ENCODE assay signal across 20 cellular contexts in the genomic region with DNA sequence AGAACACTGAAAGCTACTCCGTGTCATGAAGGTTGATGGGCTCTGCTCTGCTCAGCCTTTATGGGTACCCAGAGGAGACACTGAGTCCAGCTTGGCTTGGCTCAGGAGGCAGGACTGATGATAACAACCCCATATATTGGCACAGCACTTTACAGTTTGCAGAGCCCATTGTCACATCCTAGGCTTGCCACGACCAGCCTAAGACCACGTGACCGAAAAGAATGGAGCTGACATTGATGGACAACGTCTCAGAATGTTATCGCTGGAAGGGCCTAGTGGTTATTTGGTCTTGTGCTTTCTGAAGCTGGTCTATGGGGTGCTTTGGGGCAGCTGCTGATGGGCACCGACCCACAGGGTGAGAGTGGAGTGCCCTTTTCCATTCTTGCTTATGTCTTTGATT.
DNase-seq lines count a peak whose midpoint lies in the region; ATAC-seq, FAIRE-seq and TF ChIP-seq lines count a peak whose summit lies in the region.
"Had no signal": no experiment of that assay in that cellular context is flagged by ENCODE, and none has a peak within 500 bp of the region (broad histone marks: within the 10 kb centered on the region; RNA-seq: fewer than 3 reads in every experiment).

No MANE protein-coding gene starts in this region.

- DNase-seq in activated CD8-positive, alpha-beta memory T cell treated with anti-CD3 and anti-CD28 coated beads, Interleukin-2, amount 10 ng/mL, durations not matched to agents 7 days and 5 days = no peak
- DNase-seq in activated CD8-positive, alpha-beta memory T cell treated with anti-CD3 and anti-CD28 coated beads, Interleukin-2, amount 50 U/mL, for 4 hours = no peak
- DNase-seq in GM12892 (ENCODE audit: insufficient read length) (no peak), left lobe of liver (ENCODE audit: low spot score) (no peak)
- no peak for DNase-seq in stimulated activated effector memory CD8-positive, alpha-beta T cell treated with anti-CD3 and anti-CD28 coated beads, Interleukin-12 subunit alpha, Interleukin-12 subunit beta, amount 100 ng/mL, for 72 hours (ENCODE audit: low spot score in 2 of 2)
- DNase-seq: C1 segment of cervical spinal cord, GF-D8, Karpas-422, MG63, NCI-H1092, NCI-H146, NCI-H2081, NCI-H510A treated with DMSO at 0.1 percent for 48 hours, NCI-H82, PC-9 had no signal

- no peak for TF ChIP-seq POLR2A in GM12892 (IDR thresholded peaks at IDR 0.05; ENCODE audit: low read depth, low read length)

- ATAC-seq in activated CD8-positive, alpha-beta memory T cell treated with anti-CD3 and anti-CD28 coated beads, Interleukin-2, amount 10 ng/mL, durations not matched to agents 7 days and 5 days = no peak
- no peak for ATAC-seq in stimulated activated effector memory CD8-positive, alpha-beta T cell treated with anti-CD3 and anti-CD28 coated beads, Interleukin-12 subunit alpha, Interleukin-12 subunit beta, amount 100 ng/mL, for 72 hours
- ATAC-seq in left lobe of liver = no peak
- ATAC-seq in GM19463 (IDR thresholded peaks at IDR 0.05; ENCODE audit: unreplicated experiment) = no peak
- ATAC-seq in GM21360 (IDR thresholded peaks at IDR 0.05; ENCODE audit: unreplicated experiment) = no peak
- ATAC-seq: A549 had no signal

- H3K4me3 Mint-ChIP-seq in activated CD8-positive, alpha-beta memory T cell treated with anti-CD3 and anti-CD28 coated beads, Interleukin-2, amount 10 ng/mL, durations not matched to agents 7 days and 5 days = no peak overlapping the region
- H3K4me3 Mint-ChIP-seq in activated naive CD8-positive, alpha-beta T cell = peak overlapping the region; percentile 11
- peak overlapping the region; percentile 53 for H3K4me3 Mint-ChIP-seq in stimulated activated effector memory CD8-positive, alpha-beta T cell treated with anti-CD3 and anti-CD28 coated beads, Interleukin-12 subunit alpha, Interleukin-12 subunit beta, amount 100 ng/mL, for 72 hours

- peaks cover 85% of the 10 kb centered on the region for H3K4me1 Mint-ChIP-seq in activated CD8-positive, alpha-beta memory T cell treated with anti-CD3 and anti-CD28 coated beads, Interleukin-2, amount 10 ng/mL, durations not matched to agents 7 days and 5 days
- peaks cover 81% of the 10 kb centered on the region for H3K4me1 Mint-ChIP-seq in activated naive CD8-positive, alpha-beta T cell (ENCODE audit: low read depth)
- H3K4me1 Mint-ChIP-seq in stimulated activated effector memory CD8-positive, alpha-beta T cell treated with anti-CD3 and anti-CD28 coated beads, Interleukin-12 subunit alpha, Interleukin-12 subunit beta, amount 100 ng/mL, for 72 hours = peaks cover 85% of the 10 kb centered on the region

- H3K27ac Mint-ChIP-seq in activated CD8-positive, alpha-beta memory T cell treated with anti-CD3 and anti-CD28 coated beads, Interleukin-2, amount 10 ng/mL, durations not matched to agents 7 days and 5 days = peak overlapping the region; percentile 43
- peak overlapping the region; percentile 81 for H3K27ac Mint-ChIP-seq in activated naive CD8-positive, alpha-beta T cell
- peak overlapping the region; percentile 91 for H3K27ac Mint-ChIP-seq in stimulated activated effector memory CD8-positive, alpha-beta T cell treated with anti-CD3 and anti-CD28 coated beads, Interleukin-12 subunit alpha, Interleukin-12 subunit beta, amount 100 ng/mL, for 72 hours

- H3K27me3 Mint-ChIP-seq in activated CD8-positive, alpha-beta memory T cell treated with anti-CD3 and anti-CD28 coated beads, Interleukin-2, amount 10 ng/mL, durations not matched to agents 7 days and 5 days = no peaks in the 10 kb centered on the region
- no peaks in the 10 kb centered on the region for H3K27me3 Mint-ChIP-seq in activated naive CD8-positive, alpha-beta T cell

- no peaks in the 10 kb centered on the region for H3K9me3 Mint-ChIP-seq in activated CD8-positive, alpha-beta memory T cell treated with anti-CD3 and anti-CD28 coated beads, Interleukin-2, amount 10 ng/mL, durations not matched to agents 7 days and 5 days (ENCODE audit: low read depth)
- H3K9me3 Mint-ChIP-seq in activated naive CD8-positive, alpha-beta T cell (ENCODE audit: low read depth) = no peaks in the 10 kb centered on the region
- no peaks in the 10 kb centered on the region for H3K9me3 Mint-ChIP-seq in stimulated activated effector memory CD8-positive, alpha-beta T cell treated with anti-CD3 and anti-CD28 coated beads, Interleukin-12 subunit alpha, Interleukin-12 subunit beta, amount 100 ng/mL, for 72 hours

- peaks cover 1% of the 10 kb centered on the region for H3K36me3 Mint-ChIP-seq in activated CD8-positive, alpha-beta memory T cell treated with anti-CD3 and anti-CD28 coated beads, Interleukin-2, amount 10 ng/mL, durations not matched to agents 7 days and 5 days
- no peaks in the 10 kb centered on the region for H3K36me3 Mint-ChIP-seq in activated naive CD8-positive, alpha-beta T cell
- H3K36me3 Mint-ChIP-seq in stimulated activated effector memory CD8-positive, alpha-beta T cell treated with anti-CD3 and anti-CD28 coated beads, Interleukin-12 subunit alpha, Interleukin-12 subunit beta, amount 100 ng/mL, for 72 hours = no peaks in the 10 kb centered on the region

- peak; percentile 5 for FAIRE-seq in GM12892 (lab: Jason Lieb, UNC)
- FAIRE-seq: A549, HepG2 had no signal

- CTCF ChIA-PET in activated CD8-positive, alpha-beta memory T cell treated with anti-CD3 and anti-CD28 coated beads, Interleukin-2, amount 10 ng/mL, durations not matched to agents 7 days and 5 days (lab: Charles Lee) = interaction anchor here (0.6 to 5.2 kb wide), 7 partner anchors 11 to 364 kb away, joined by 3 to 27 read pairs (median 4); no protein-coding TSS in a partner anchor
